In the genomic region with DNA sequence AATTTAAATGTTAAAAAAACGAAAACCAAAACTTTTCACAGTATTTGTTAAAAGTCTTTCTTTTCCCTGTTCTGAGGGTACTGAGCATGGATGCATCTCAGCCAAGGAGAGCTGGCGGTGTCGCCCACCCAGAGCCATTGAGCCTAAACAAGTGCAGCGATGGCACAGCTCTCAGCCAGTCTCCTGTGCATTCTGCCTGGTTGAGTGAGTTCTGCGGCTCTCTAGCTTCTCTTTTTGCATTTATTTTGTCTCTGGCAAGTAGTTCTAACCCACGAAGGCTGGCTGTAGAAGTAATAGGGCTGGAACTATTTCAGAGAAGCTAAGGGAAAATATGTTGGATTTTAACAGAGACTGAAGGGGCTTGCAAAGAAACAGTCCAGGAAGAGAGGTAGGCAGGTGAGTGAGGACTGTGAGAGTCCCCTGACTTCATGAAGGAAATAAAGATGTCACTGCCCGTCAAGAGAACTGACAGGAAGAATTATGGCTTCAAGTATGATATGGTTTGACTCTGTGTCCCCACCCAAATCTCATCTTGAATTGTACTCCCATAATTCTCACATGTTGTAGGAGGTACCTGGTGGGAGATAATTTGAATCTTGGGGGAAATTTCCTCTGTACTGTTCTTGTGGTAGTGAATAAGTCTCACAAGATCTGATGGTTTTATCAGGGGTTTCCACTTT, we compare ENCODE assay signal across 22 cellular contexts. TPM values are rescaled to one million over a fixed set of nuclear protein-coding genes. Genes with fewer than 3 reads are reported as not detected.
A peak's percentile ranks its signal among the peaks of the same experiment; 100 is the strongest.
DNase-seq lines count a peak whose midpoint lies in the region; ATAC-seq and TF ChIP-seq lines count a peak whose summit lies in the region.
"Had no signal": no experiment of that assay in that cellular context is flagged by ENCODE, and none has a peak within 500 bp of the region (broad histone marks: within the 10 kb centered on the region; RNA-seq: fewer than 3 reads in every experiment).

No MANE protein-coding gene starts in this region.

- peak overlapping the region; percentile 90 for H3K27ac ChIP-seq in SU-DHL-6 (ENCODE audit: low read depth, low read length)
- H3K27ac ChIP-seq in spleen = no peak overlapping the region
- H3K27ac ChIP-seq in brain microvascular endothelial cell = no peak overlapping the region

- no peak for TF ChIP-seq CTCF in SU-DHL-6 (IDR thresholded peaks at IDR 0.05; ENCODE audit: insufficient read depth, low read length, poor library complexity, severe bottlenecking)
- TF ChIP-seq CTCF in spleen (IDR thresholded peaks at IDR 0.05 in 8 of 11, conservative IDR thresholded peaks at IDR 0.05 in 3 of 11) = no peak
- TF ChIP-seq CTCF in brain microvascular endothelial cell (IDR thresholded peaks at IDR 0.05; ENCODE audit: low read depth, low read length, missing control alignments) = no peak

- H3K4me1 Mint-ChIP-seq in memory B cell = peaks cover 13% of the 10 kb centered on the region
- H3K4me1 Mint-ChIP-seq: CD4-positive, alpha-beta memory T cell had no signal

- H3K9ac ChIP-seq in SU-DHL-6 (ENCODE audit: low read length) = peak overlapping the region; percentile 32
- H3K9ac ChIP-seq: SK-N-SH had no signal

- peak overlapping the region; percentile 82 for H3K27ac Mint-ChIP-seq in memory B cell
- H3K27ac Mint-ChIP-seq: CD4-positive, alpha-beta memory T cell had no signal

- no peaks in the 10 kb centered on the region for H3K9me2 ChIP-seq in SU-DHL-6 (replicated peaks; ENCODE audit: insufficient read depth, low read length)
- H3K9me2 ChIP-seq: SK-N-SH had no signal

- peak overlapping the region; percentile 11 for H3K4me3 Mint-ChIP-seq in memory B cell
- H3K4me3 Mint-ChIP-seq: CD4-positive, alpha-beta memory T cell had no signal

- H2AFZ ChIP-seq in SU-DHL-6 (ENCODE audit: low read depth, low read length, severe bottlenecking) = peak overlapping the region; percentile 75

- H3K9me3 Mint-ChIP-seq in memory B cell = peaks cover 4% of the 10 kb centered on the region

- peak overlapping the region; percentile 45 for H3K4me2 ChIP-seq in SU-DHL-6 (ENCODE audit: low read depth, low read length, poor library complexity, severe bottlenecking)
- H3K4me2 ChIP-seq: SK-N-SH had no signal

- H3K4me1 ChIP-seq in spleen = peaks cover 0 to 1% (median under 1%) of the 10 kb centered on the region in 6 donors

- 67 to 74% (median 68%) methylated on average over 7 of the region's 7 CpGs for WGBS in spleen, 5 donors

- H3K9me3 ChIP-seq in SU-DHL-6 (ENCODE audit: insufficient read depth, low read length) (peaks cover 7% of the 10 kb centered on the region; the same call in 1 of the 2 replicates), spleen (peaks cover 0 to 20% (median 3%) of the 10 kb centered on the region in 8 donors)
- H3K9me3 ChIP-seq: SK-N-SH had no signal

- H3K79me2 ChIP-seq in SU-DHL-6 (ENCODE audit: insufficient read depth, low read length) = no peaks in the 10 kb centered on the region

- no peaks in the 10 kb centered on the region for H3K27me3 Mint-ChIP-seq in memory B cell

- H3F3A ChIP-seq in SU-DHL-6 (ENCODE audit: insufficient read depth) = peaks cover 36% of the 10 kb centered on the region

- no peak overlapping the region for H3K4me3 ChIP-seq in SU-DHL-6 (ENCODE audit: insufficient read depth, low read length, poor library complexity, severe bottlenecking)
- H3K4me3 ChIP-seq in spleen = no peak overlapping the region
- no peak overlapping the region for H3K4me3 ChIP-seq in brain microvascular endothelial cell (ENCODE audit: low read depth, low read length)
- H3K4me3 ChIP-seq: GM12878, MG63 had no signal

- peak; percentile 33 for ATAC-seq in HG02759 (IDR thresholded peaks at IDR 0.05; ENCODE audit: unreplicated experiment)
- ATAC-seq in memory B cell (ENCODE audit: low read depth) = peak; percentile 82
- ATAC-seq: GM12878 had no signal

- H3K36me3 Mint-ChIP-seq in memory B cell = peaks cover 6% of the 10 kb centered on the region

- TF ChIP-seq POLR2A in spleen (IDR thresholded peaks at IDR 0.05) = no peak

- no peaks in the 10 kb centered on the region for H4K20me1 ChIP-seq in SU-DHL-6 (ENCODE audit: low read depth, low read length)

- in situ Hi-C loops in brain microvascular endothelial cell (cut with HindIII; ENCODE audit: low pct_ligation_motif_present, low sequenced_read_pairs) = no loop called here

- no peak for DNase-seq in memory B cell (ENCODE audit: low spot score in 2 of 2)
- peak; percentile 28 for DNase-seq in spleen
- DNase-seq in NCI-H1105 (lab: John Stamatoyannopoulos, UW) = no peak
- DNase-seq in SK-N-DZ (ENCODE audit: low spot score) = no peak
- DNase-seq in hepatic stellate cell (ENCODE audit: low spot score) = no peak
- no peak for DNase-seq in brain microvascular endothelial cell
- DNase-seq: AML-193; C1 segment of cervical spinal cord; CD4-positive, alpha-beta memory T cell; COR-L47; EL; GDM1; HCEC 1CT; MG63; NCI-H2029; NCI-H446 treated with DMSO at 0.1 percent for 48 hours; NCI-H526; SIG-M5; SK-N-SH had no signal

- intact Hi-C loops in spleen (cut with DNase I; ENCODE audit: low total_unique reads) = no loop called here

- no peaks in the 10 kb centered on the region for H3K36me3 ChIP-seq in SU-DHL-6 (ENCODE audit: low read length)
- no peaks in the 10 kb centered on the region for H3K36me3 ChIP-seq in spleen
- no peaks in the 10 kb centered on the region for H3K36me3 ChIP-seq in brain microvascular endothelial cell (replicated peaks)
- H3K36me3 ChIP-seq: MG63 had no signal

- no peaks in the 10 kb centered on the region for H3K27me3 ChIP-seq in SU-DHL-6 (ENCODE audit: low read length)
- H3K27me3 ChIP-seq in spleen (replicated peaks in 1 of 7) = no peaks in the 10 kb centered on the region
- H3K27me3 ChIP-seq in brain microvascular endothelial cell (replicated peaks) = no peaks in the 10 kb centered on the region
- H3K27me3 ChIP-seq: MG63 had no signal

RNA-seq across cellular contexts. Expression of gene LIN9, which starts 35.6 kb away (rescaled TPM):
- total RNA-seq in spleen = 1 to 10 TPM; 2.2 to 6.3 (median 3.6) TPM
- 1 to 10 TPM; 1.8 to 2.8 (median 2.4) TPM for polyA plus RNA-seq in spleen
- 16.4 and 16.6 TPM in 2 replicates for polyA plus RNA-seq in SK-N-DZ (2014; cell fraction: cytosol; rRNA removed)
- 19.7 and 20.0 TPM in 2 replicates for polyA plus RNA-seq in SK-N-DZ (2014; cell fraction: nucleus; rRNA removed)
